Comparison of ENCODE assay signal across 24 cellular contexts in the genomic region with DNA sequence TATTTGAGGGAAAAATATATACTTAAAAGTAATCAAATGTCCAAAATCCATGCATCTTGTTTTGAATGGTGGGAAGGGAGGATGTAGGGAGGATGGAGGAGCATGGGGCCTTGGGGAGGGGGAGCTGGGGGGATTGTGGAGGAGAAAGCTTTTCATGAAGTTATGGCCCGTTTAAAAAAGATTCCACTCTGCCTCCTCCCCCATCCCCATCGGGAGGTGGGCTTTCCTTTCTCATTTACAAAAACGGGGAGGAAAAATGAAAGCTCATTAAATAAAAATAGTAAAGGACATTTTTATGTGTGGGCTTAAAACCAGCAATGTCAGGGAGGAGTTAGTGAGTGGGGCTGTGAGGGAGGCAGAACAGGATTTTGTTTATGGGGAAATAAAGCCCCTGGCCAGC.
DNase-seq lines count a peak whose midpoint lies in the region; ATAC-seq and TF ChIP-seq lines count a peak whose summit lies in the region.
"Had no signal": no experiment of that assay in that cellular context is flagged by ENCODE, and none has a peak within 500 bp of the region (broad histone marks: within the 10 kb centered on the region; RNA-seq: fewer than 3 reads in every experiment).

No MANE protein-coding gene starts in this region.

- peak overlapping the region; percentile 53; the same call in 1 of the 2 replicates for H3K4me2 ChIP-seq in BLaER1

- H3K4me3 Mint-ChIP-seq in nephron progenitor cell, result peak overlapping the region; percentile 12
- H3K4me3 Mint-ChIP-seq: activated CD8-positive, alpha-beta T cell treated with anti-CD3 and anti-CD28 coated beads for 36 hours; activated T-cell treated with anti-CD3 and anti-CD28 coated beads, Interleukin-2, amount 50 U/mL, for 24 hours; CD4-positive, alpha-beta memory T cell; endodermal cell; memory B cell had no signal

- H3K27ac ChIP-seq in BLaER1, result no peak overlapping the region
- peak overlapping the region; percentile 73 for H3K27ac ChIP-seq in cingulate gyrus (ENCODE audit: low read depth, low read length)
- H3K27ac ChIP-seq in suprapubic skin, result peak overlapping the region; percentile 32
- H3K27ac ChIP-seq: upper lobe of right lung had no signal

- H3K9me3 ChIP-seq in BLaER1 (no peaks in the 10 kb centered on the region), suprapubic skin (no peaks in the 10 kb centered on the region)
- H3K9me3 ChIP-seq: upper lobe of right lung had no signal

- no peak overlapping the region for H3K9ac ChIP-seq in BLaER1

- no peak for TF ChIP-seq CTCF in nephron progenitor cell (IDR thresholded peaks at IDR 0.05)
- TF ChIP-seq CTCF in suprapubic skin (IDR thresholded peaks at IDR 0.05), result no peak

- peaks cover 84% of the 10 kb centered on the region for H3K4me1 Mint-ChIP-seq in nephron progenitor cell

- peaks cover 13% of the 10 kb centered on the region for H3K36me3 Mint-ChIP-seq in nephron progenitor cell (ENCODE audit: low read depth)

- H3K4me3 ChIP-seq in BLaER1, result no peak overlapping the region
- no peak overlapping the region for H3K4me3 ChIP-seq in suprapubic skin
- H3K4me3 ChIP-seq: GM12878, upper lobe of right lung had no signal

- H3K36me3 ChIP-seq in BLaER1 (no peaks in the 10 kb centered on the region), suprapubic skin (peaks cover 27% of the 10 kb centered on the region)

- no peak for DNase-seq in nephron progenitor cell
- no peak for DNase-seq in suprapubic skin (ENCODE audit: low spot score in 2 of 2)
- no peak for DNase-seq in activated CD4-positive, alpha-beta T cell treated with anti-CD3 and anti-CD28 coated beads for 48 hours
- no peak for DNase-seq in epidermal melanocyte (ENCODE audit: insufficient read length, low spot score)
- DNase-seq: activated CD8-positive, alpha-beta T cell treated with anti-CD3 and anti-CD28 coated beads for 36 hours; activated naive CD4-positive, alpha-beta T cell treated with Interleukin-2 at 50 U/mL for 16 hours; activated T-cell treated with anti-CD3 and anti-CD28 coated beads, Interleukin-2, amount 50 U/mL, for 24 hours; CD4-positive, alpha-beta memory T cell; DMS53; endodermal cell; HCEC 1CT; hypothalamus; NCI-H524 treated with DMSO at 0.1 percent for 48 hours; Right ventricle myocardium superior; stimulated activated CD4-positive, alpha-beta T cell treated with anti-CD3 and anti-CD28 coated beads, Interleukin-12 subunit alpha, Interleukin-12 subunit beta, amount 100 ng/mL, for 4 hours; T-helper 1 cell; upper lobe of right lung had no signal

- H3K27me3 Mint-ChIP-seq in nephron progenitor cell (ENCODE audit: low read depth, poor library complexity), result no peaks in the 10 kb centered on the region
- H3K27me3 Mint-ChIP-seq: activated CD8-positive, alpha-beta T cell treated with anti-CD3 and anti-CD28 coated beads for 36 hours; activated T-cell treated with anti-CD3 and anti-CD28 coated beads, Interleukin-2, amount 50 U/mL, for 24 hours; CD4-positive, alpha-beta memory T cell had no signal

- TF ChIP-seq EP300 in suprapubic skin (IDR thresholded peaks at IDR 0.05), result no peak

- no peak for TF ChIP-seq POLR2A in suprapubic skin (IDR thresholded peaks at IDR 0.05)

- no peaks in the 10 kb centered on the region for H3K27me3 ChIP-seq in BLaER1
- H3K27me3 ChIP-seq in suprapubic skin, result no peaks in the 10 kb centered on the region
- H3K27me3 ChIP-seq: upper lobe of right lung had no signal

- H3K9me3 Mint-ChIP-seq in nephron progenitor cell, result no peaks in the 10 kb centered on the region
- H3K9me3 Mint-ChIP-seq: activated CD8-positive, alpha-beta T cell treated with anti-CD3 and anti-CD28 coated beads for 36 hours; activated T-cell treated with anti-CD3 and anti-CD28 coated beads, Interleukin-2, amount 50 U/mL, for 24 hours; CD4-positive, alpha-beta memory T cell; endodermal cell; memory B cell had no signal

- H3K27ac Mint-ChIP-seq in nephron progenitor cell, result peak overlapping the region; percentile 60
- H3K27ac Mint-ChIP-seq: activated CD8-positive, alpha-beta T cell treated with anti-CD3 and anti-CD28 coated beads for 36 hours; activated T-cell treated with anti-CD3 and anti-CD28 coated beads, Interleukin-2, amount 50 U/mL, for 24 hours; endodermal cell; memory B cell had no signal

- H3K4me1 ChIP-seq in BLaER1, result peaks cover 68% of the 10 kb centered on the region
- peaks cover 82% of the 10 kb centered on the region for H3K4me1 ChIP-seq in suprapubic skin

- no peak for ATAC-seq in HG02763 (IDR thresholded peaks at IDR 0.05; ENCODE audit: unreplicated experiment)
- ATAC-seq in activated CD4-positive, CD25-positive, alpha-beta regulatory T cell treated with anti-CD3 and anti-CD28 coated beads, Interleukin-2, amount 50 U/mL, for 24 hours, result no peak
- ATAC-seq: activated CD8-positive, alpha-beta T cell treated with anti-CD3 and anti-CD28 coated beads for 36 hours; GM12878; HepG2; upper lobe of right lung had no signal

- 64% methylated on average over 3 of the region's 3 CpGs for WGBS in suprapubic skin

- no peaks in the 10 kb centered on the region for H4K20me1 ChIP-seq in BLaER1
